24 cellular contexts compared by ENCODE assay signal in genomic region chr13:45662122-45662521, GRCh38. TPM values are rescaled to one million over a fixed set of nuclear protein-coding genes. Genes with fewer than 3 reads are reported as not detected.
DNase-seq lines count a peak whose midpoint lies in the region; FAIRE-seq and TF ChIP-seq lines count a peak whose summit lies in the region.
"Had no signal": no experiment of that assay in that cellular context is flagged by ENCODE, and none has a peak within 500 bp of the region (broad histone marks: within the 10 kb centered on the region; RNA-seq: fewer than 3 reads in every experiment).

No MANE protein-coding gene starts in this region.

- in situ Hi-C loops in GM13976 (cut with MboI; ENCODE audit: low sequenced_read_pairs, unreplicated experiment), result no loop called here

- no peak overlapping the region for H3K27ac Mint-ChIP-seq in progenitor cell of endocrine pancreas
- H3K27ac Mint-ChIP-seq: CD4-positive, alpha-beta T cell; IgD-negative memory B cell; T-helper 1 cell treated with Interleukin-12 subunit alpha and Interleukin-12 subunit beta and Interleukin-4 antibody, amounts not matched to agents 30 μg/mL and 1 μg/mL, for 36 hours had no signal

- H3K4me3 Mint-ChIP-seq in progenitor cell of endocrine pancreas (ENCODE audit: low read depth), result no peak overlapping the region
- H3K4me3 Mint-ChIP-seq: CD4-positive, alpha-beta T cell; IgD-negative memory B cell; T-helper 1 cell treated with Interleukin-12 subunit alpha and Interleukin-12 subunit beta and Interleukin-4 antibody, amounts not matched to agents 30 μg/mL and 1 μg/mL, for 36 hours had no signal

- TF ChIP-seq POLR2A in GM12891 (IDR thresholded peaks at IDR 0.05; ENCODE audit: low read depth, low read length), result no peak

- no peaks in the 10 kb centered on the region for H3K27me3 Mint-ChIP-seq in progenitor cell of endocrine pancreas
- H3K27me3 Mint-ChIP-seq: CD4-positive, alpha-beta T cell; IgD-negative memory B cell had no signal

- TF ChIP-seq CTCF in fibroblast of mammary gland (conservative IDR thresholded peaks at IDR 0.05; ENCODE audit: control insufficient read depth, insufficient read depth, low read depth, low read length), result no peak
- no peak for TF ChIP-seq CTCF in GM13976 (IDR thresholded peaks at IDR 0.05; ENCODE audit: borderline replicate concordance, control extremely low read depth, extremely low read depth, insufficient read depth, missing control alignments)
- TF ChIP-seq CTCF in progenitor cell of endocrine pancreas (IDR thresholded peaks at IDR 0.05; ENCODE audit: unreplicated experiment), result no peak

- no peak overlapping the region for H3K4me3 ChIP-seq in fibroblast of mammary gland (ENCODE audit: control insufficient read depth, low read depth, low read length)
- H3K4me3 ChIP-seq: BLaER1 had no signal

- H3K4me1 Mint-ChIP-seq in progenitor cell of endocrine pancreas (ENCODE audit: low read depth), result no peaks in the 10 kb centered on the region
- H3K4me1 Mint-ChIP-seq: IgD-negative memory B cell had no signal

- DNase-seq in NCI-H1105 treated with DMSO at 0.1 percent for 48 hours (lab: John Stamatoyannopoulos, UW) (peak; percentile 28), NCI-H1105 (lab: John Stamatoyannopoulos, UW) (no peak), NCI-H524 (lab: John Stamatoyannopoulos, UW) (peak; percentile 44 to 71), fibroblast of mammary gland (ENCODE audit: low read depth) (peak; percentile 6), GM13976 (ENCODE audit: low spot score) (no peak), progenitor cell of endocrine pancreas (ENCODE audit: low spot score, unreplicated experiment) (no peak), GM12891 (ENCODE audit: insufficient read length, low spot score) (no peak), LoVo (ENCODE audit: low spot score) (no peak)
- DNase-seq: ACHN; Caco-2; CD4-positive, alpha-beta T cell; DMS 273 treated with DMSO at 0.1 percent for 48 hours; DND-41; H7; NCI-H2081; NCI-H510A; NCI-H774; PC-3; SHP77 had no signal

- H3K9me3 Mint-ChIP-seq in progenitor cell of endocrine pancreas (ENCODE audit: low read depth), result peaks cover 3% of the 10 kb centered on the region
- H3K9me3 Mint-ChIP-seq: CD4-positive, alpha-beta T cell had no signal

- peaks cover 1% of the 10 kb centered on the region for H3K36me3 Mint-ChIP-seq in progenitor cell of endocrine pancreas (ENCODE audit: insufficient read depth)
- H3K36me3 Mint-ChIP-seq: IgD-negative memory B cell had no signal

- FAIRE-seq in GM12891 (lab: Jason Lieb, UNC), result no peak

TF ChIP-seq in GM12891, 5 proteins besides CTCF, POLR2A, EP300 and RAD21:
- TF ChIP-seq POLR2AphosphoS5 (IDR thresholded peaks at IDR 0.05; ENCODE audit: low read depth, low read length) (no peak), SPI1 (IDR thresholded peaks at IDR 0.05; ENCODE audit: low read depth, low read length) (no peak), POU2F2 (IDR thresholded peaks at IDR 0.05; ENCODE audit: low read depth, low read length) (no peak), TAF1 (IDR thresholded peaks at IDR 0.05; ENCODE audit: low read depth, low read length) (no peak), PAX5 (IDR thresholded peaks at IDR 0.05; ENCODE audit: insufficient read depth, low read length, severe bottlenecking) (no peak)
TF ChIP-seq in GM12891: peak in this region for 0.

RNA-seq across cellular contexts. Expression of gene CBY2, which starts 40.0 kb away (rescaled TPM):
- total RNA-seq in progenitor cell of endocrine pancreas, result not detected in 2 replicates
- polyA plus RNA-seq in GM12891 (2012; ENCODE audit: low read depth, missing spikeins), result not detected
- total RNA-seq: CD4-positive, alpha-beta T cell; M059J; PC-3; RPMI7951 had no signal
- polyA plus RNA-seq: IgD-negative memory B cell had no signal

RNA-seq across cellular contexts. Expression of gene ERICH6B, which starts 46.6 kb away (rescaled TPM):
- total RNA-seq in progenitor cell of endocrine pancreas, result not detected in 2 replicates
- not detected for polyA plus RNA-seq in GM12891 (2012; ENCODE audit: low read depth, missing spikeins)
- total RNA-seq: Caco-2; CD4-positive, alpha-beta T cell; H7; M059J; PC-3; RPMI7951 had no signal

Comparison
In these comparisons a context has a peak if more than half of its experiments do, and no peak if none do; other contexts are left out.
1. DNase-seq: peak in NCI-H1105 treated with DMSO at 0.1 percent for 48 hours (single experiment), NCI-H524 (2 of 2) and fibroblast of mammary gland (single experiment); none in NCI-H1105 (single experiment), GM13976 (single experiment), progenitor cell of endocrine pancreas (single experiment), GM12891 (single experiment) and LoVo (single experiment).